Comparison of ENCODE assay signal across 8 cellular contexts in genomic region chr6:80132942-80133517, GRCh38. TPM values are rescaled to one million over a fixed set of nuclear protein-coding genes. Genes with fewer than 3 reads are reported as not detected.
DNase-seq lines count a peak whose midpoint lies in the region; ATAC-seq, FAIRE-seq and TF ChIP-seq lines count a peak whose summit lies in the region.

No MANE protein-coding gene starts in this region.

- H3K27ac ChIP-seq in OCI-LY3 (ENCODE audit: low read length) = no peak overlapping the region
- H3K27ac ChIP-seq in kidney (ENCODE audit: low read depth in 2 of 2, low read length in 2 of 2) = no peak overlapping the region

- H3K36me3 ChIP-seq in OCI-LY3 (replicated peaks; ENCODE audit: low read depth, low read length) = peaks cover 5% of the 10 kb centered on the region
- peaks cover 2 to 4% of the 10 kb centered on the region in 2 donors for H3K36me3 ChIP-seq in kidney (ENCODE audit: control insufficient read depth in 1 of 2, insufficient read depth in 2 of 2, low read length in 2 of 2)

- H4K20me1 ChIP-seq in OCI-LY3 (ENCODE audit: insufficient read depth, low read length) = no peaks in the 10 kb centered on the region

- no peak overlapping the region for H2AFZ ChIP-seq in OCI-LY3 (ENCODE audit: low read depth, low read length)

- FAIRE-seq in kidney (lab: Jason Lieb, UNC) = peak; percentile 15

- no peak for ATAC-seq in GM19397 (IDR thresholded peaks at IDR 0.05; ENCODE audit: unreplicated experiment)
- no peak for ATAC-seq in GM21619 (IDR thresholded peaks at IDR 0.05; ENCODE audit: unreplicated experiment)

- no peak overlapping the region for H3K4me2 ChIP-seq in OCI-LY3 (ENCODE audit: low read length)

- H3K4me3 ChIP-seq in OCI-LY3 (ENCODE audit: low read length) (no peak overlapping the region), kidney (ENCODE audit: low read length in 2 of 2) (no peak overlapping the region)

- H3K4me1 ChIP-seq in OCI-LY3 (ENCODE audit: low read length) (no peaks in the 10 kb centered on the region), kidney (ENCODE audit: control insufficient read depth in 1 of 2, insufficient read depth in 1 of 2, low read depth in 1 of 2, low read length in 2 of 2) (no peaks in the 10 kb centered on the region)

- peak; percentile 59 for TF ChIP-seq CTCF in OCI-LY3 (IDR thresholded peaks at IDR 0.05; ENCODE audit: low read depth, low read length)
- peak; percentile 39 for TF ChIP-seq CTCF in kidney (IDR thresholded peaks at IDR 0.05; ENCODE audit: borderline replicate concordance, extremely low read depth, insufficient read depth)

- H3K9ac ChIP-seq in OCI-LY3 (ENCODE audit: low read length) = no peak overlapping the region
- no peak overlapping the region for H3K9ac ChIP-seq in kidney (ENCODE audit: low read length in 2 of 2)

- intact Hi-C loops in kidney (cut with DNase I) = no loop called here

- no peaks in the 10 kb centered on the region for H3K27me3 ChIP-seq in OCI-LY3 (ENCODE audit: low read depth, low read length)

- H3K9me3 ChIP-seq in OCI-LY3 (ENCODE audit: insufficient read depth, low read length) (no peaks in the 10 kb centered on the region), kidney (ENCODE audit: control insufficient read depth in 1 of 2, low read length in 2 of 2) (no peaks in the 10 kb centered on the region)

- H3K79me2 ChIP-seq in OCI-LY3 (ENCODE audit: low read length) = no peaks in the 10 kb centered on the region

- DNase-seq in COLO668 (lab: John Stamatoyannopoulos, UW; ENCODE audit: unreplicated experiment) (peak; percentile 41), HuH-7 (ENCODE audit: low spot score) (peak; percentile 20), brain pericyte (ENCODE audit: low read depth, low spot score) (peak; percentile 34), kidney (no peak)
- peak; percentile 15 to 21 for DNase-seq in stimulated activated CD4-positive, alpha-beta T cell treated with anti-CD3 and anti-CD28 coated beads, Interleukin-2, amount 100 ng/mL, for 48 hours

RNA-seq across cellular contexts. Expression of gene BCKDHB, which starts 26.6 kb away (rescaled TPM):
- 22.8 TPM for total RNA-seq in kidney
- polyA plus RNA-seq in kidney (ENCODE audit: insufficient read depth, low read depth, low replicate concordance) = 21.0 TPM
